11 cellular contexts compared by ENCODE assay signal in genomic region chr3:119643528-119643927, GRCh38. TPM values are rescaled to one million over a fixed set of nuclear protein-coding genes. Genes with fewer than 3 reads are reported as not detected.
DNase-seq lines count a peak whose midpoint lies in the region; ATAC-seq and TF ChIP-seq lines count a peak whose summit lies in the region.
"Had no signal": no experiment of that assay in that cellular context is flagged by ENCODE, and none has a peak within 500 bp of the region (broad histone marks: within the 10 kb centered on the region; RNA-seq: fewer than 3 reads in every experiment).

No MANE protein-coding gene starts in this region.

- peaks cover 4% of the 10 kb centered on the region for H3K9me3 Mint-ChIP-seq in activated T-helper 17 cell treated with anti-CD3 and anti-CD28 coated beads, Interleukin-2, amount 50 U/mL, for 72 hours

- peaks cover 34% of the 10 kb centered on the region for H3K36me3 Mint-ChIP-seq in activated T-helper 17 cell treated with anti-CD3 and anti-CD28 coated beads, Interleukin-2, amount 50 U/mL, for 72 hours (ENCODE audit: low read depth)

- H3K27ac ChIP-seq in left ventricle myocardium inferior (replicated peaks) (peak overlapping the region; percentile 94), vagina (peak overlapping the region; percentile 42)
- H3K27ac ChIP-seq: C4-2B had no signal

- TF ChIP-seq CTCF in left ventricle myocardium inferior (IDR thresholded peaks at IDR 0.05; ENCODE audit: borderline replicate concordance) (no peak), vagina (IDR thresholded peaks at IDR 0.05) (no peak)

- H3K4me1 Mint-ChIP-seq in activated T-helper 17 cell treated with anti-CD3 and anti-CD28 coated beads, Interleukin-2, amount 50 U/mL, for 72 hours = peaks cover 29% of the 10 kb centered on the region

- no peak for TF ChIP-seq POLR2A in vagina (IDR thresholded peaks at IDR 0.05)

- peak overlapping the region; percentile 44 for H3K4me3 Mint-ChIP-seq in activated T-helper 17 cell treated with anti-CD3 and anti-CD28 coated beads, Interleukin-2, amount 50 U/mL, for 72 hours

- DNase-seq in left ventricle myocardium inferior (no peak), left cardiac atrium (no peak), iris pigment epithelial cell (ENCODE audit: low read depth) (peak; percentile 83), vagina (ENCODE audit: extremely low spot score in 2 of 2) (no peak)
- DNase-seq: activated CD8-positive, alpha-beta memory T cell treated with anti-CD3 and anti-CD28 coated beads, Interleukin-2, amount 50 U/mL, for 48 hours had no signal

- no peaks in the 10 kb centered on the region for H3K27me3 Mint-ChIP-seq in activated T-helper 17 cell treated with anti-CD3 and anti-CD28 coated beads, Interleukin-2, amount 50 U/mL, for 72 hours

- peak overlapping the region; percentile 80 for H3K27ac Mint-ChIP-seq in activated T-helper 17 cell treated with anti-CD3 and anti-CD28 coated beads, Interleukin-2, amount 50 U/mL, for 72 hours

- H3K4me1 ChIP-seq in left ventricle myocardium inferior (peaks cover 98% of the 10 kb centered on the region), vagina (peaks cover 23% of the 10 kb centered on the region)

- ATAC-seq in left cardiac atrium (no peak), GM21619 (IDR thresholded peaks at IDR 0.05; ENCODE audit: unreplicated experiment) (no peak), HG03025 (IDR thresholded peaks at IDR 0.05; ENCODE audit: low FRiP score, unreplicated experiment) (no peak), GM21825 (IDR thresholded peaks at IDR 0.05; ENCODE audit: unreplicated experiment) (no peak)
- peak; percentile 22 for ATAC-seq in activated T-helper 17 cell treated with anti-CD3 and anti-CD28 coated beads, Interleukin-2, amount 50 U/mL, for 72 hours (replicated peaks)

- H3K36me3 ChIP-seq in left ventricle myocardium inferior = peaks cover 46% of the 10 kb centered on the region
- no peaks in the 10 kb centered on the region for H3K36me3 ChIP-seq in vagina

- H3K4me3 ChIP-seq in left ventricle myocardium inferior (peak overlapping the region; percentile 18), vagina (no peak overlapping the region)

- H3K9me3 ChIP-seq in left ventricle myocardium inferior (replicated peaks) = no peaks in the 10 kb centered on the region
- H3K9me3 ChIP-seq in vagina = no peaks in the 10 kb centered on the region

- H3K27me3 ChIP-seq in left ventricle myocardium inferior (ENCODE audit: low read depth) (no peaks in the 10 kb centered on the region), vagina (no peaks in the 10 kb centered on the region)

- intact Hi-C loops in left ventricle myocardium inferior (cut with micrococcal nuclease) = no loop called here
- intact Hi-C loops in left cardiac atrium (cut with DNase I) = no loop called here
- intact Hi-C loops in vagina (cut with DNase I) = no loop called here

RNA-seq across cellular contexts. Expression of gene POPDC2, which starts 16.9 kb away (rescaled TPM):
- 512 TPM for total RNA-seq in left ventricle myocardium inferior
- 100 to 1,000 TPM; 383 to 677 TPM for total RNA-seq in left cardiac atrium
- total RNA-seq in activated T-helper 17 cell treated with anti-CD3 and anti-CD28 coated beads, Interleukin-2, amount 50 U/mL, for 72 hours = 1 to 10 TPM; 4.0 to 4.7 TPM
- total RNA-seq in vagina = 3.4 TPM
- total RNA-seq: NCI-H460 had no signal

RNA-seq across cellular contexts. Expression of gene COX17, which starts 33.7 kb away (rescaled TPM):
- total RNA-seq in left ventricle myocardium inferior = 165 TPM
- 100 to 1,000 TPM; 101 to 120 TPM for total RNA-seq in left cardiac atrium
- total RNA-seq in activated T-helper 17 cell treated with anti-CD3 and anti-CD28 coated beads, Interleukin-2, amount 50 U/mL, for 72 hours = 10 to 100 TPM; 55.7 to 65.4 TPM
- 27.3 TPM for total RNA-seq in vagina

RNA-seq across cellular contexts. Expression of gene PLA1A, which starts 45.8 kb away (rescaled TPM):
- 2.8 TPM for total RNA-seq in left ventricle myocardium inferior
- 1 to 10 TPM; 1.5 to 8.7 TPM for total RNA-seq in left cardiac atrium
- under 1 TPM; 0.34 to 0.39 TPM for total RNA-seq in activated T-helper 17 cell treated with anti-CD3 and anti-CD28 coated beads, Interleukin-2, amount 50 U/mL, for 72 hours
- 1.7 TPM for total RNA-seq in vagina
- total RNA-seq: NCI-H460 had no signal

RNA-seq across cellular contexts. Expression of gene CFAP91, which starts 59.3 kb away (rescaled TPM):
- total RNA-seq in left ventricle myocardium inferior (0.44 TPM), left cardiac atrium (under 1 TPM; 0.58 to 0.91 TPM), vagina (4.2 TPM)
- total RNA-seq in activated T-helper 17 cell treated with anti-CD3 and anti-CD28 coated beads, Interleukin-2, amount 50 U/mL, for 72 hours = 1 to 10 TPM in 1 of 2 donors, not detected in 1; 1.6 TPM
- total RNA-seq: NCI-H460 had no signal

Comparison
In these comparisons a context has a peak if more than half of its experiments do, and no peak if none do; other contexts are left out.
1. RNA of gene POPDC2, which starts 16.9 kb away (total RNA-seq): 383 to 677 TPM in left cardiac atrium and 512 TPM in left ventricle myocardium inferior (single experiment); 4.0 to 4.7 TPM in activated T-helper 17 cell treated with anti-CD3 and anti-CD28 coated beads, Interleukin-2, amount 50 U/mL, for 72 hours and 3.4 TPM in vagina (single experiment); every median in the first group is over 10 times any median in the second.